In genomic region chr2:101697794-101698418, GRCh38 we compare ENCODE assay signal across 8 cellular contexts. TPM values are rescaled to one million over a fixed set of nuclear protein-coding genes. Genes with fewer than 3 reads are reported as not detected.
DNase-seq lines count a peak whose midpoint lies in the region; ATAC-seq, FAIRE-seq and TF ChIP-seq lines count a peak whose summit lies in the region.

No MANE protein-coding gene starts in this region.

- H3F3A ChIP-seq in Loucy (ENCODE audit: low read depth), result no peaks in the 10 kb centered on the region

- no peaks in the 10 kb centered on the region for H3K36me3 ChIP-seq in CD4-positive, alpha-beta memory T cell (ENCODE audit: insufficient read depth, low read length)
- no peaks in the 10 kb centered on the region for H3K36me3 ChIP-seq in Loucy (ENCODE audit: insufficient read depth, low read length)
- no peaks in the 10 kb centered on the region for H3K36me3 ChIP-seq in GM12878 (ENCODE audit: control insufficient read depth in 2 of 2, insufficient read depth in 2 of 2, low read length in 1 of 2)
- H3K36me3 ChIP-seq in left lung, result no peaks in the 10 kb centered on the region
- H3K36me3 ChIP-seq in thoracic aorta, result no peaks in the 10 kb centered on the region

- RAD21 ChIA-PET in GM12878 (lab: Charles Lee; ENCODE audit: unreplicated experiment), result interaction anchor here (1.3 to 2.6 kb wide), 3 partner anchors 13 to 75 kb away, joined by 3 to 9 read pairs (median 6); no protein-coding TSS in a partner anchor

- in situ Hi-C loops in GM12878 (cut with MboI), result no loop called here

- intact Hi-C loops in CD4-positive, alpha-beta memory T cell (cut with micrococcal nuclease), result loop anchor here (1.0 to 5.0 kb wide), 7 partner anchors 8 to 391 kb away; no protein-coding TSS in a partner anchor
- intact Hi-C loops in GM12878 (cut with micrococcal nuclease; ENCODE audit: unreplicated experiment), result loop anchor here (5.0 kb wide), 1 partner anchor 76 kb away; no protein-coding TSS in a partner anchor
- intact Hi-C loops in left lung (cut with DNase I), result loop anchor here in 1 of 2 donors (5.0 to 10.0 kb wide), 2 partner anchors 134 to 173 kb away; no protein-coding TSS in a partner anchor

- no peak for TF ChIP-seq RAD21 in GM12878 (IDR thresholded peaks at IDR 0.05; ENCODE audit: insufficient read depth, low read depth, low read length)

- peaks cover 4 to 12% of the 10 kb centered on the region in 2 donors for H3K36me3 Mint-ChIP-seq in CD4-positive, alpha-beta memory T cell

- peak overlapping the region in 3 of 7 donors; percentile 47 to 89 (median 63) for H3K27ac Mint-ChIP-seq in CD4-positive, alpha-beta memory T cell

- TF ChIP-seq POLR2A in GM12878 (IDR thresholded peaks at IDR 0.05; ENCODE audit: low read depth, low read length), result no peak

- H3K9me3 Mint-ChIP-seq in CD4-positive, alpha-beta memory T cell, result peaks cover 0 to 3% (median 0%) of the 10 kb centered on the region in 8 donors

- H3K4me2 ChIP-seq in Loucy (ENCODE audit: low read depth, low read length, poor library complexity, severe bottlenecking) (peak overlapping the region; percentile 98), GM12878 (ENCODE audit: control insufficient read depth, insufficient read depth) (peak overlapping the region; percentile 56; the same call in 1 of the 2 replicates)

- peak overlapping the region; percentile 66 to 86 for H3K4me3 ChIP-seq in CD4-positive, alpha-beta memory T cell (ENCODE audit: low read length in 2 of 2)
- H3K4me3 ChIP-seq in Loucy (ENCODE audit: low read length, poor library complexity, severe bottlenecking) (peak overlapping the region; percentile 97), GM12878 (peak overlapping the region; percentile 49; the same call in 1 of the 2 replicates), left lung (peak overlapping the region; percentile 54 to 68), thoracic aorta (peak overlapping the region; percentile 93)

- H4K20me1 ChIP-seq in Loucy (ENCODE audit: insufficient read depth, low read length, poor library complexity, severe bottlenecking) (peaks cover 41% of the 10 kb centered on the region), GM12878 (ENCODE audit: control insufficient read depth, insufficient read depth) (no peaks in the 10 kb centered on the region)

- TF ChIP-seq EP300 in GM12878 (IDR thresholded peaks at IDR 0.05; ENCODE audit: borderline replicate concordance in 1 of 2, control insufficient read depth in 1 of 2, low read depth in 2 of 2, low read length in 2 of 2), result no peak

- H3K9me3 ChIP-seq in CD4-positive, alpha-beta memory T cell (ENCODE audit: control insufficient read depth in 1 of 2, low read length in 2 of 2), result no peaks in the 10 kb centered on the region
- no peaks in the 10 kb centered on the region for H3K9me3 ChIP-seq in Loucy (ENCODE audit: insufficient read depth, low read depth, low read length)
- H3K9me3 ChIP-seq in GM12878 (replicated peaks; ENCODE audit: control insufficient read depth, insufficient read depth, low read length), result no peaks in the 10 kb centered on the region; the same call in 2 of the 3 replicates
- peaks cover 0 to 6% of the 10 kb centered on the region in 2 donors for H3K9me3 ChIP-seq in left lung
- H3K9me3 ChIP-seq in thoracic aorta, result no peaks in the 10 kb centered on the region

- H3K4me1 ChIP-seq in CD4-positive, alpha-beta memory T cell (ENCODE audit: insufficient read depth, low read length), result peaks cover 44% of the 10 kb centered on the region
- H3K4me1 ChIP-seq in Loucy (ENCODE audit: insufficient read depth, low read length, poor library complexity, severe bottlenecking) (peaks cover 40% of the 10 kb centered on the region), GM12878 (ENCODE audit: control insufficient read depth, insufficient read depth, low read length) (no peaks in the 10 kb centered on the region; the same call in 1 of the 2 replicates), left lung (peaks cover 0 to 52% of the 10 kb centered on the region in 2 donors), thoracic aorta (ENCODE audit: control insufficient read depth in 1 of 2, low read depth in 2 of 2) (peaks cover 18 to 31% of the 10 kb centered on the region in 2 donors)

- no TSS peak for BruUV-seq in GM12878 (replicated peaks; lab: Mats Ljungman, UMichigan)

- H3K9me2 ChIP-seq in Loucy (replicated peaks; ENCODE audit: low read depth, low read length), result no peaks in the 10 kb centered on the region

- TF ChIP-seq CTCF in Loucy (conservative IDR thresholded peaks at IDR 0.05; ENCODE audit: low read length) (no peak), GM12878 (IDR thresholded peaks at IDR 0.05 in 2 of 3, conservative IDR thresholded peaks at IDR 0.05 in 1 of 3; ENCODE audit: control insufficient read depth in 2 of 3, extremely low read depth in 1 of 3, insufficient read depth in 1 of 3, low read depth in 3 of 3, low read length in 3 of 3) (no peak), left lung (IDR thresholded peaks at IDR 0.05) (no peak), thoracic aorta (IDR thresholded peaks at IDR 0.05) (no peak)

- H3K27me3 ChIP-seq in CD4-positive, alpha-beta memory T cell (ENCODE audit: insufficient read depth, low read length), result no peaks in the 10 kb centered on the region
- H3K27me3 ChIP-seq in Loucy (ENCODE audit: insufficient read depth, low read length, poor library complexity, severe bottlenecking) (no peaks in the 10 kb centered on the region), GM12878 (replicated peaks in 1 of 2; ENCODE audit: control insufficient read depth in 2 of 2, insufficient read depth in 2 of 2, low read length in 1 of 2) (peaks cover 2 to 22% of the 10 kb centered on the region in 2 experiments; a peak in 3 of 4 replicates), left lung (peaks cover 0 to 8% of the 10 kb centered on the region in 2 donors), thoracic aorta (replicated peaks; ENCODE audit: insufficient read depth) (no peaks in the 10 kb centered on the region)

- peak overlapping the region; percentile 66 for H3K27ac ChIP-seq in CD4-positive, alpha-beta memory T cell (ENCODE audit: low read depth, low read length)
- no peak overlapping the region for H3K27ac ChIP-seq in GM12878 (ENCODE audit: control insufficient read depth, insufficient read depth)
- H3K27ac ChIP-seq in left lung, result peak overlapping the region; percentile 78 to 85
- peak overlapping the region; percentile 73 to 76 for H3K27ac ChIP-seq in thoracic aorta

- no peak for FAIRE-seq in GM12878 (lab: Jason Lieb, UNC)

- SMC1A ChIA-PET in GM12878 (lab: Charles Lee; ENCODE audit: uncharacterized antibody, unreplicated experiment), result interaction anchor here (0.6 to 3.8 kb wide), 6 partner anchors 19 to 360 kb away, joined by 3 to 25 read pairs (median 10); no protein-coding TSS in a partner anchor

- peak overlapping the region in 7 of 8 donors; percentile 30 to 87 (median 75) for H3K4me3 Mint-ChIP-seq in CD4-positive, alpha-beta memory T cell

- peak; percentile 47 for ATAC-seq in GM19467 (IDR thresholded peaks at IDR 0.05; ENCODE audit: unreplicated experiment)
- peak; percentile 21 for ATAC-seq in GM12878
- ATAC-seq in left lung, result peak; percentile 7
- peak; percentile 18 for ATAC-seq in thoracic aorta (ENCODE audit: insufficient number of reproducible peaks, low FRiP score, low read depth)
- ATAC-seq in GM21825 (IDR thresholded peaks at IDR 0.05; ENCODE audit: unreplicated experiment), result no peak

- H2AFZ ChIP-seq in Loucy (ENCODE audit: low read length) (no peak overlapping the region), GM12878 (ENCODE audit: control insufficient read depth, low read depth, low read length) (no peak overlapping the region)

- H3K27me3 Mint-ChIP-seq in CD4-positive, alpha-beta memory T cell, result no peaks in the 10 kb centered on the region

- POLR2A ChIA-PET in CD4-positive, alpha-beta memory T cell (lab: Charles Lee; ENCODE audit: partially characterized antibody), result interaction anchor here (0.6 to 6.4 kb wide), 21 partner anchors 8 to 389 kb away, joined by 3 to 171 read pairs (median 5); partner anchors contain the start of genes RFX8 and RNF149
- POLR2A ChIA-PET in GM12878 (lab: Charles Lee), result interaction anchor here (0.6 to 1.0 kb wide), 2 partner anchors 33 to 65 kb away, joined by 3 read pairs; no protein-coding TSS in a partner anchor

- CTCF ChIA-PET in CD4-positive, alpha-beta memory T cell (lab: Charles Lee; ENCODE audit: partially characterized antibody), result interaction anchor here (0.9 to 3.2 kb wide), 10 partner anchors 13 to 279 kb away, joined by 3 to 23 read pairs (median 4); partner anchors contain the start of gene RFX8
- CTCF ChIA-PET in GM12878 (lab: Yijun Ruan, JAX), result interaction anchor here (0.6 to 2.9 kb wide), 4 partner anchors 11 to 312 kb away, joined by 3 to 15 read pairs (median 3); no protein-coding TSS in a partner anchor

- H3K79me2 ChIP-seq in Loucy (ENCODE audit: insufficient read depth, low read length) (peaks cover 51% of the 10 kb centered on the region), GM12878 (ENCODE audit: control insufficient read depth, insufficient read depth, low read length) (no peaks in the 10 kb centered on the region)

- WGBS in GM12878 (ENCODE audit: insufficient coverage, insufficient replicate concordance, low lambda C conversion rate, missing lambda C conversion rate), result under 1% methylated on average over 57 of the region's 92 CpGs

- H3K4me1 Mint-ChIP-seq in CD4-positive, alpha-beta memory T cell, result peaks cover 12 to 30% (median 18%) of the 10 kb centered on the region in 4 donors

- peak overlapping the region; percentile 97 for H3K9ac ChIP-seq in Loucy (ENCODE audit: low read depth, low read length, poor library complexity, severe bottlenecking)
- H3K9ac ChIP-seq in GM12878 (ENCODE audit: control insufficient read depth, insufficient read depth, low read length), result no peak overlapping the region

- DNase-seq in CD4-positive, alpha-beta memory T cell, result peak in 2 of 5 donors; percentile 26 to 32
- DNase-seq in GM12878 (ENCODE audit: low read depth, low spot score), result no peak
- peak in 1 of 2 donors; percentile 87 for DNase-seq in left lung
- no peak for DNase-seq in thoracic aorta (ENCODE audit: low spot score)
- DNase-seq in SIG-M5 treated with dmso at 0.1 percent for 504 hours (lab: John Stamatoyannopoulos, UW; ENCODE audit: unreplicated experiment), result no peak

RNA-seq across cellular contexts. Expression of gene MAP4K4, which starts 0.4 kb away (rescaled TPM):
- 100 to 1,000 TPM; 105 to 114 TPM for total RNA-seq in CD4-positive, alpha-beta memory T cell
- polyA plus RNA-seq in CD4-positive, alpha-beta memory T cell, result 10 to 100 TPM in 1 of 2 donors, 1 to 10 TPM in 1; 2.4 to 18.9 TPM
- total RNA-seq in GM12878 (2013; cell fraction: nucleolus; rRNA removed), result 37.7 and 39.0 TPM in 2 replicates
- 9.0 and 9.2 TPM in 2 replicates for total RNA-seq in GM12878 (2014; rRNA removed)
- 10.4 and 12.1 TPM in 2 replicates for total RNA-seq in GM12878 (2014; rRNA removed; fragmentation: Illumina TruSeq; extraction: Trizol)
- 17.2 and 19.8 TPM in 2 replicates for total RNA-seq in GM12878 (2021)
- 1.1 TPM for polyA plus RNA-seq in GM12878 (2011; ENCODE audit: low read depth)
- 45.7 and 50.4 TPM in 2 replicates for polyA plus RNA-seq in GM12878 (2011; rRNA removed)
- polyA plus RNA-seq in GM12878 (2011; cell fraction: cytosol; rRNA removed), result 38.5 and 40.0 TPM in 2 replicates
- polyA plus RNA-seq in GM12878 (2011; cell fraction: nucleus; rRNA removed), result 113 and 120 TPM in 2 replicates
- polyA plus RNA-seq in GM12878 (2012), result 1.4 and 1.6 TPM in 2 replicates
- polyA plus RNA-seq in GM12878 (2014; fragmentation: Illumina TruSeq; extraction: Trizol), result 17.9 and 18.9 TPM in 2 replicates
- 1 to 10 TPM; 1.9 to 2.5 TPM for polyA plus RNA-seq in GM12878 (2014; fragmentation: Nextera tagmentation; extraction: Ambion mirVana)
- polyA plus RNA-seq in GM12878 (2014; rRNA removed), result 12.4 and 13.1 TPM in 2 replicates
- polyA plus RNA-seq in GM12878 (2016; fragmentation: Nextera tagmentation; extraction: Ambion mirVana), result 1 to 10 TPM; 2.6 to 2.9 TPM
- 94.8 and 109 TPM in 2 replicates for polyA minus RNA-seq in GM12878 (2011; rRNA and poly(A)+ RNA removed)
- 26.1 and 26.6 TPM in 2 replicates for polyA minus RNA-seq in GM12878 (2011; cell fraction: cytosol; rRNA and poly(A)+ RNA removed)
- 133 and 207 TPM in 2 replicates for polyA minus RNA-seq in GM12878 (2011; cell fraction: nucleus; rRNA and poly(A)+ RNA removed)
- 10 to 100 TPM; 80.2 to 83.4 TPM for total RNA-seq in left lung
- 100 to 1,000 TPM in 1 of 2 donors, 10 to 100 TPM in 1; 60.1 to 147 TPM for total RNA-seq in thoracic aorta
